In genomic region chr9:121304707-121305106, GRCh38 we compare ENCODE assay signal across 1 cellular context.
TF ChIP-seq lines count a peak whose summit lies in the region.

No MANE protein-coding gene starts in this region.

TF ChIP-seq in K562, 482 proteins besides CTCF, POLR2A, EP300 and RAD21:
- TF ChIP-seq SMARCA5 (IDR thresholded peaks at IDR 0.05), result no peak
- no peak for TF ChIP-seq CGGBP1 (CRISPR knock-in tag; IDR thresholded peaks at IDR 0.05)
- TF ChIP-seq RBM17 (IDR thresholded peaks at IDR 0.05; ENCODE audit: borderline replicate concordance, low read depth, low read length), result no peak
- TF ChIP-seq USF2 (CRISPR knock-in tag; IDR thresholded peaks at IDR 0.05), result no peak
- no peak for TF ChIP-seq MEF2D (tag; conservative IDR thresholded peaks at IDR 0.05; ENCODE audit: low read depth)
- no peak for TF ChIP-seq BCOR (IDR thresholded peaks at IDR 0.05)
- TF ChIP-seq DNMT1 (IDR thresholded peaks at IDR 0.05), result no peak
- TF ChIP-seq BRD4 (IDR thresholded peaks at IDR 0.05), result no peak
- no peak for TF ChIP-seq RBM34 (IDR thresholded peaks at IDR 0.05; ENCODE audit: borderline replicate concordance, insufficient read depth, low read length)
- no peak for TF ChIP-seq CBFA2T2 (conservative IDR thresholded peaks at IDR 0.05)
- TF ChIP-seq TOE1 (IDR thresholded peaks at IDR 0.05; ENCODE audit: borderline replicate concordance), result no peak
- no peak for TF ChIP-seq TOE1 (CRISPR knock-in tag; IDR thresholded peaks at IDR 0.05; ENCODE audit: borderline replicate concordance, low read depth)
- no peak for TF ChIP-seq YBX1 (IDR thresholded peaks at IDR 0.05)
- no peak for TF ChIP-seq NR2F6 (CRISPR knock-in tag; IDR thresholded peaks at IDR 0.05)
- TF ChIP-seq ZNF175 (CRISPR knock-in tag; IDR thresholded peaks at IDR 0.05; ENCODE audit: low read depth), result no peak
- TF ChIP-seq ZNF134 (CRISPR knock-in tag; conservative IDR thresholded peaks at IDR 0.05), result no peak
- TF ChIP-seq THRA (IDR thresholded peaks at IDR 0.05), result no peak
- TF ChIP-seq CREBBP (IDR thresholded peaks at IDR 0.05; ENCODE audit: low read depth, low read length), result no peak
- no peak for TF ChIP-seq KAT8 (IDR thresholded peaks at IDR 0.05; ENCODE audit: low read depth)
- no peak for TF ChIP-seq ZNF551 (CRISPR knock-in tag; IDR thresholded peaks at IDR 0.05)
